Comparison of ENCODE assay signal across 1 cellular context in genomic region chr19:1232652-1233360, GRCh38.
TF ChIP-seq lines count a peak whose summit lies in the region.

No MANE protein-coding gene starts in this region.

TF ChIP-seq in K562, 482 proteins besides CTCF, POLR2A, EP300 and RAD21:
- 0 out of 2 replicates have a peak, but pooled peaks have one; percentile 23 for TF ChIP-seq ZBTB33 (CRISPR knock-in tag; IDR thresholded peaks at IDR 0.05)
- TF ChIP-seq NFIC (IDR thresholded peaks at IDR 0.05) = peak; percentile 76
- TF ChIP-seq TCF15 (CRISPR knock-in tag; IDR thresholded peaks at IDR 0.05) = no peak
- 0 out of 2 replicates have a peak, but pooled peaks have one; percentile 24 for TF ChIP-seq RBFOX2 (IDR thresholded peaks at IDR 0.05; ENCODE audit: low read depth, low read length)
- no peak for TF ChIP-seq MBD2 (IDR thresholded peaks at IDR 0.05; ENCODE audit: borderline replicate concordance, low read depth)
- TF ChIP-seq ADNP (tag; IDR thresholded peaks at IDR 0.05) = no peak
- TF ChIP-seq ZNF174 (CRISPR knock-in tag; IDR thresholded peaks at IDR 0.05) = no peak
- peak; percentile 29 for TF ChIP-seq ZFP36 (IDR thresholded peaks at IDR 0.05; ENCODE audit: low read depth, low read length, partially characterized antibody)
- TF ChIP-seq PHTF2 (CRISPR knock-in tag; IDR thresholded peaks at IDR 0.05) = no peak
- peak; percentile 25; the same call in 1 of the 2 replicates for TF ChIP-seq BCOR (IDR thresholded peaks at IDR 0.05)
- TF ChIP-seq ZNF41 (CRISPR knock-in tag; conservative IDR thresholded peaks at IDR 0.05) = no peak
- TF ChIP-seq ZNF766 (CRISPR knock-in tag; conservative IDR thresholded peaks at IDR 0.05) = no peak
- TF ChIP-seq ZNF239 (CRISPR knock-in tag; IDR thresholded peaks at IDR 0.05) = no peak
- TF ChIP-seq SMAD4 (CRISPR knock-in tag; conservative IDR thresholded peaks at IDR 0.05) = no peak
